In genomic region chr4:107034091-107034698, GRCh38 we compare ENCODE assay signal across 9 cellular contexts. TPM values are rescaled to one million over a fixed set of nuclear protein-coding genes. Genes with fewer than 3 reads are reported as not detected.
A peak's percentile ranks its signal among the peaks of the same experiment; 100 is the strongest.
DNase-seq lines count a peak whose midpoint lies in the region; ATAC-seq and TF ChIP-seq lines count a peak whose summit lies in the region.
"Had no signal": no experiment of that assay in that cellular context is flagged by ENCODE, and none has a peak within 500 bp of the region (broad histone marks: within the 10 kb centered on the region; RNA-seq: fewer than 3 reads in every experiment).

No MANE protein-coding gene starts in this region.

- peaks cover 2% of the 10 kb centered on the region for H3K36me3 Mint-ChIP-seq in activated CD8-positive, alpha-beta T cell treated with anti-CD3 and anti-CD28 coated beads, Interleukin-2, amount 10 ng/mL, durations not matched to agents 7 days and 5 days (ENCODE audit: low read depth)

- H4K8ac ChIP-seq in IMR-90 (ENCODE audit: low read depth in 2 of 2, low read length in 2 of 2) = no peak overlapping the region

- H3K79me1 ChIP-seq in IMR-90 (ENCODE audit: low read depth in 1 of 2, low read length in 2 of 2) = no peaks in the 10 kb centered on the region

- TF ChIP-seq POLR2A in IMR-90 (IDR thresholded peaks at IDR 0.05; ENCODE audit: low read depth, low read length) = no peak

- H3K27ac ChIP-seq in IMR-90 (ENCODE audit: insufficient read depth, low read length) (no peak overlapping the region), hepatocyte (peak overlapping the region; percentile 74)
- H3K27ac ChIP-seq: adrenal gland had no signal

- no peaks in the 10 kb centered on the region for H3K9me3 Mint-ChIP-seq in activated CD8-positive, alpha-beta T cell treated with anti-CD3 and anti-CD28 coated beads, Interleukin-2, amount 10 ng/mL, durations not matched to agents 7 days and 5 days (ENCODE audit: insufficient read depth)

- intact Hi-C loops in IMR-90 (cut with micrococcal nuclease) = loop anchor here (5.0 kb wide), 1 partner anchor 878 kb away; no protein-coding TSS in a partner anchor

- H2AFZ ChIP-seq in IMR-90 (replicated peaks; ENCODE audit: low read length, poor library complexity) (peak overlapping the region; percentile 26), hepatocyte (peak overlapping the region; percentile 51)

- POLR2A ChIA-PET in IMR-90 (lab: Charles Lee; ENCODE audit: unreplicated experiment) = no interaction called here
- POLR2A ChIA-PET in activated CD8-positive, alpha-beta T cell treated with anti-CD3 and anti-CD28 coated beads, Interleukin-2, amount 10 ng/mL, durations not matched to agents 7 days and 5 days (lab: Charles Lee) = no interaction called here

- no peaks in the 10 kb centered on the region for H3K4me1 ChIP-seq in IMR-90 (ENCODE audit: control insufficient read depth, insufficient read depth, low read length)
- H3K4me1 ChIP-seq in hepatocyte (ENCODE audit: insufficient read depth) = no peaks in the 10 kb centered on the region

- H3K23ac ChIP-seq in IMR-90 (ENCODE audit: low read depth, low read length) = no peak overlapping the region

- H3K4me2 ChIP-seq in IMR-90 (ENCODE audit: low read depth, low read length) = no peak overlapping the region; the same call in 1 of the 2 replicates
- H3K4me2 ChIP-seq in hepatocyte = peak overlapping the region; percentile 91

- CTCF ChIA-PET in IMR-90 (lab: Yijun Ruan, JAX) = interaction anchor here (1.5 kb wide), 1 partner anchor 15 kb away, joined by 3 read pairs; no protein-coding TSS in a partner anchor
- CTCF ChIA-PET in activated CD8-positive, alpha-beta T cell treated with anti-CD3 and anti-CD28 coated beads, Interleukin-2, amount 10 ng/mL, durations not matched to agents 7 days and 5 days (lab: Charles Lee) = no interaction called here

- in situ Hi-C loops in IMR-90 (cut with MboI; ENCODE audit: low sequenced_read_pairs) = loop anchor here (25.0 kb wide), 1 partner anchor 628 kb away; no protein-coding TSS in a partner anchor

- dilution Hi-C loops in IMR-90 (cut with HindIII; ENCODE audit: low sequenced_read_pairs, unreplicated experiment) = no loop called here

- no peak overlapping the region for H2BK20ac ChIP-seq in IMR-90 (ENCODE audit: low read depth, low read length)

- H3K36me3 ChIP-seq in IMR-90 (ENCODE audit: control insufficient read depth, insufficient read depth, low read length) (no peaks in the 10 kb centered on the region), hepatocyte (replicated peaks; ENCODE audit: insufficient read depth, low read depth) (no peaks in the 10 kb centered on the region)
- H3K36me3 ChIP-seq: adrenal gland had no signal

- no peak overlapping the region for H2BK120ac ChIP-seq in IMR-90 (ENCODE audit: low read depth, low read length)

- H3K4me3 ChIP-seq in IMR-90 (ENCODE audit: insufficient read depth, low read depth, low read length) (no peak overlapping the region), hepatocyte (peak overlapping the region; percentile 62)

- no peak overlapping the region for H4K5ac ChIP-seq in IMR-90 (ENCODE audit: low read depth, low read length)

- no peak overlapping the region for H3K9ac ChIP-seq in IMR-90 (ENCODE audit: low read depth, low read length)

- no peak overlapping the region for H2AK5ac ChIP-seq in IMR-90 (ENCODE audit: low read depth, low read length)

- no peaks in the 10 kb centered on the region for H3K9me3 ChIP-seq in IMR-90 (ENCODE audit: control insufficient read depth, insufficient read depth, low read length)
- no peaks in the 10 kb centered on the region for H3K9me3 ChIP-seq in hepatocyte (ENCODE audit: low read depth)
- H3K9me3 ChIP-seq: adrenal gland had no signal

- peaks cover 9% of the 10 kb centered on the region for H3K79me2 ChIP-seq in hepatocyte

- H4K20me1 ChIP-seq in IMR-90 (ENCODE audit: insufficient read depth, low read length) (no peaks in the 10 kb centered on the region), hepatocyte (ENCODE audit: insufficient read depth, poor library complexity, severe bottlenecking) (no peaks in the 10 kb centered on the region)

- no peak overlapping the region for H3K4ac ChIP-seq in IMR-90 (ENCODE audit: low read depth, low read length)

- H3K27me3 Mint-ChIP-seq in activated CD8-positive, alpha-beta T cell treated with anti-CD3 and anti-CD28 coated beads, Interleukin-2, amount 10 ng/mL, durations not matched to agents 7 days and 5 days (ENCODE audit: low read depth) = peaks cover 46% of the 10 kb centered on the region

- H3K9me2 ChIP-seq in hepatocyte (replicated peaks; ENCODE audit: insufficient read depth) = no peaks in the 10 kb centered on the region

- no peak; the same call in 1 of the 2 replicates for ATAC-seq in IMR-90 (ENCODE audit: low read depth)
- no peak for ATAC-seq in activated CD8-positive, alpha-beta T cell treated with anti-CD3 and anti-CD28 coated beads, Interleukin-2, amount 10 ng/mL, durations not matched to agents 7 days and 5 days

- WGBS in IMR-90 (ENCODE audit: extremely low coverage in 2 of 2, insufficient read length in 1 of 2), 2 experiments = 3% methylated on average over 7 of the region's 35 CpGs; no CpG with 5 or more reads in 1 of the 2 experiments
- 5% methylated on average over 35 of the region's 35 CpGs for WGBS in hepatocyte (ENCODE audit: low lambda C conversion rate, missing lambda C conversion rate)

- H2BK5ac ChIP-seq in IMR-90 (ENCODE audit: low read depth, low read length, poor library complexity, severe bottlenecking) = no peak overlapping the region

- H3K4me1 Mint-ChIP-seq in activated CD8-positive, alpha-beta T cell treated with anti-CD3 and anti-CD28 coated beads, Interleukin-2, amount 10 ng/mL, durations not matched to agents 7 days and 5 days (ENCODE audit: low read depth) = peaks cover 24% of the 10 kb centered on the region

- TF ChIP-seq RAD21 in IMR-90 (IDR thresholded peaks at IDR 0.05; ENCODE audit: low read length) = no peak

- H3K18ac ChIP-seq in IMR-90 (ENCODE audit: low read depth, low read length) = no peak overlapping the region

- H3K27me3 ChIP-seq in IMR-90 (ENCODE audit: control insufficient read depth, insufficient read depth, low read length) (peaks cover 37% of the 10 kb centered on the region), hepatocyte (peaks cover 52% of the 10 kb centered on the region)

- DNase-seq in AG09319 (ENCODE audit: extremely low read depth, low read depth) (no peak), IMR-90 (no peak), hepatocyte (ENCODE audit: low spot score) (peak; percentile 75), retina (peak; percentile 91), NCI-H1436 (lab: John Stamatoyannopoulos, UW) (no peak), GF-D8 (lab: John Stamatoyannopoulos, UW) (no peak), kidney glomerular epithelial cell (lab: John Stamatoyannopoulos, UW) (no peak)
- DNase-seq in activated CD8-positive, alpha-beta T cell treated with anti-CD3 and anti-CD28 coated beads, Interleukin-2, amount 10 ng/mL, durations not matched to agents 7 days and 5 days = peak; percentile 21

- H3K14ac ChIP-seq in IMR-90 (replicated peaks; ENCODE audit: low read depth, low read length) = no peak overlapping the region

- H3K9me1 ChIP-seq in IMR-90 (ENCODE audit: insufficient read depth, low read length) = no peaks in the 10 kb centered on the region

- H3K56ac ChIP-seq in IMR-90 (ENCODE audit: extremely low read depth, insufficient read depth, low read length) = no peak overlapping the region

- no TSS peak for BruUV-seq in IMR-90 (replicated peaks; lab: Mats Ljungman, UMichigan)

- no peak overlapping the region for H2AK9ac ChIP-seq in IMR-90 (replicated peaks; ENCODE audit: low read depth, low read length, poor library complexity)

- no peak overlapping the region for H4K91ac ChIP-seq in IMR-90 (ENCODE audit: insufficient read depth, low read depth, low read length)

- no peak overlapping the region for H3K4me3 Mint-ChIP-seq in activated CD8-positive, alpha-beta T cell treated with anti-CD3 and anti-CD28 coated beads, Interleukin-2, amount 10 ng/mL, durations not matched to agents 7 days and 5 days

- no peak overlapping the region for H2BK15ac ChIP-seq in IMR-90 (ENCODE audit: low read depth, low read length)

- TF ChIP-seq CTCF in AG09319 (IDR thresholded peaks at IDR 0.05; ENCODE audit: low read depth, low read length) (peak; percentile 50), IMR-90 (conservative IDR thresholded peaks at IDR 0.05; ENCODE audit: low read depth, low read length) (peak; percentile 13; the same call in 1 of the 2 replicates), hepatocyte (IDR thresholded peaks at IDR 0.05; ENCODE audit: poor library complexity) (peak; percentile 54)

- H3K27ac Mint-ChIP-seq in activated CD8-positive, alpha-beta T cell treated with anti-CD3 and anti-CD28 coated beads, Interleukin-2, amount 10 ng/mL, durations not matched to agents 7 days and 5 days = no peak overlapping the region

TF ChIP-seq in IMR-90, 13 proteins besides CTCF, POLR2A, EP300 and RAD21:
- TF ChIP-seq MXI1 (IDR thresholded peaks at IDR 0.05; ENCODE audit: borderline replicate concordance, low read depth, low read length) (no peak), CHD1 (IDR thresholded peaks at IDR 0.05; ENCODE audit: low read depth, low read length) (no peak), USF2 (IDR thresholded peaks at IDR 0.05; ENCODE audit: low read depth, low read length) (no peak), MAFK (IDR thresholded peaks at IDR 0.05; ENCODE audit: low read depth, low read length) (no peak), NFE2L2 (IDR thresholded peaks at IDR 0.05; ENCODE audit: low read depth, low read length) (no peak), CEBPB (IDR thresholded peaks at IDR 0.05; ENCODE audit: low read depth, low read length) (no peak), FOS (IDR thresholded peaks at IDR 0.05; ENCODE audit: low read depth, low read length) (no peak), SMC3 (IDR thresholded peaks at IDR 0.05; ENCODE audit: low read depth, low read length) (no peak)

RNA-seq across cellular contexts. Expression of gene DKK2, which starts 1.9 kb away (rescaled TPM):
- total RNA-seq in IMR-90 (2012; rRNA removed) = 0.72 and 0.83 TPM in 2 replicates
- 0.17 and 0.39 TPM in 2 replicates for polyA plus RNA-seq in IMR-90 (2012; rRNA removed)
- polyA plus RNA-seq in IMR-90 (2012; cell fraction: cytosol; rRNA removed) = 0.13 TPM in 1 of 2 replicates, not detected in the other
- polyA plus RNA-seq in IMR-90 (2012; cell fraction: nucleus; rRNA removed; ENCODE audit: low replicate concordance) = 0.22 TPM in 1 of 2 replicates, not detected in the other
- total RNA-seq in activated CD8-positive, alpha-beta T cell treated with anti-CD3 and anti-CD28 coated beads, Interleukin-2, amount 10 ng/mL, durations not matched to agents 7 days and 5 days = not detected
- 23.4 and 28.1 TPM in 2 replicates for total RNA-seq in hepatocyte
- 15.4 and 19.7 TPM in 2 replicates for polyA plus RNA-seq in hepatocyte

Comparison
In these comparisons a context has a peak if more than half of its experiments do, and no peak if none do; other contexts are left out.
1. DNase-seq: peak in activated CD8-positive, alpha-beta T cell treated with anti-CD3 and anti-CD28 coated beads, Interleukin-2, amount 10 ng/mL, durations not matched to agents 7 days and 5 days (single experiment), hepatocyte (single experiment) and retina (single experiment); none in AG09319 (single experiment), IMR-90 (single experiment), NCI-H1436 (single experiment), GF-D8 (single experiment) and kidney glomerular epithelial cell (single experiment).
2. RNA of gene DKK2, which starts 1.9 kb away (total RNA-seq): 23.4 to 28.1 TPM in hepatocyte; 0.72 to 0.83 TPM in IMR-90 and not detected in activated CD8-positive, alpha-beta T cell treated with anti-CD3 and anti-CD28 coated beads, Interleukin-2, amount 10 ng/mL, durations not matched to agents 7 days and 5 days; every median in the first group is over 10 times any median in the second.
3. Peak in every context shown above with its lines, with median percentiles within 50 percentile points of each other: CTCF ChIP-seq.